ENCODE assay signal across 9 cellular contexts in genomic region chr11:122843281-122844150, GRCh38. TPM values are rescaled to one million over a fixed set of nuclear protein-coding genes. Genes with fewer than 3 reads are reported as not detected.
DNase-seq lines count a peak whose midpoint lies in the region; ATAC-seq and TF ChIP-seq lines count a peak whose summit lies in the region.
"Had no signal": no experiment of that assay in that cellular context is flagged by ENCODE, and none has a peak within 500 bp of the region (broad histone marks: within the 10 kb centered on the region; RNA-seq: fewer than 3 reads in every experiment).

No MANE protein-coding gene starts in this region.

- H3K9me3 ChIP-seq in Karpas-422 (ENCODE audit: low read length) (no peaks in the 10 kb centered on the region), trophoblast cell (ENCODE audit: insufficient read depth, low read depth, low read length) (no peaks in the 10 kb centered on the region)

- H2BK120ac ChIP-seq in trophoblast cell (ENCODE audit: insufficient read depth, low read length, poor library complexity): no peak overlapping the region

- TF ChIP-seq CTCF in Calu3 (IDR thresholded peaks at IDR 0.05; ENCODE audit: unreplicated experiment): no peak
- no peak for TF ChIP-seq CTCF in endothelial cell (IDR thresholded peaks at IDR 0.05; ENCODE audit: unreplicated experiment)

- H3K14ac ChIP-seq in trophoblast cell (ENCODE audit: low read length): no peak overlapping the region

- H4K8ac ChIP-seq in trophoblast cell (ENCODE audit: low read depth, low read length): no peak overlapping the region

- H2AK5ac ChIP-seq in trophoblast cell (ENCODE audit: low read length): no peak overlapping the region

- H3K36me3 ChIP-seq in Karpas-422 (ENCODE audit: insufficient read depth, low read length): no peaks in the 10 kb centered on the region
- no peaks in the 10 kb centered on the region for H3K36me3 ChIP-seq in trophoblast cell (ENCODE audit: control insufficient read depth in 1 of 2, insufficient read depth in 2 of 2, low read length in 2 of 2)

- H3K4me3 ChIP-seq in Karpas-422 (ENCODE audit: low read length) (no peak overlapping the region), trophoblast cell (ENCODE audit: low read depth, low read length) (no peak overlapping the region)

- H3K27ac ChIP-seq in Karpas-422 (ENCODE audit: low read length) (no peak overlapping the region), trophoblast cell (ENCODE audit: low read depth, low read length) (no peak overlapping the region)

- H4K12ac ChIP-seq in trophoblast cell (ENCODE audit: low read depth, low read length): no peak overlapping the region

- H3K4me2 ChIP-seq in Karpas-422 (ENCODE audit: low read depth, low read length, poor library complexity, severe bottlenecking): no peak overlapping the region
- H3K4me2 ChIP-seq in trophoblast cell (ENCODE audit: low read length): no peak overlapping the region

- no peaks in the 10 kb centered on the region for H3K9me3 Mint-ChIP-seq in Calu3 (ENCODE audit: low read depth, unreplicated experiment)
- peaks cover 0 to 14% of the 10 kb centered on the region in 2 donors for H3K9me3 Mint-ChIP-seq in activated naive CD4-positive, alpha-beta T cell treated with anti-CD3 and anti-CD28 coated beads, Interleukin-2, amount 50 U/mL, for 72 hours
- no peaks in the 10 kb centered on the region for H3K9me3 Mint-ChIP-seq in endothelial cell (ENCODE audit: unreplicated experiment)

- H2BK5ac ChIP-seq in trophoblast cell (ENCODE audit: low read depth, low read length, poor library complexity): no peak overlapping the region

- no peaks in the 10 kb centered on the region for H3K36me3 Mint-ChIP-seq in Calu3 (ENCODE audit: insufficient read depth, unreplicated experiment)
- H3K36me3 Mint-ChIP-seq in activated naive CD4-positive, alpha-beta T cell treated with anti-CD3 and anti-CD28 coated beads, Interleukin-2, amount 50 U/mL, for 72 hours: peaks cover 10 to 23% of the 10 kb centered on the region in 2 donors
- H3K36me3 Mint-ChIP-seq in endothelial cell (ENCODE audit: low read depth, unreplicated experiment): no peaks in the 10 kb centered on the region

- no peaks in the 10 kb centered on the region for H3K79me1 ChIP-seq in trophoblast cell (ENCODE audit: low read length)

- H3K27me3 Mint-ChIP-seq in Calu3 (ENCODE audit: unreplicated experiment): no peaks in the 10 kb centered on the region
- H3K27me3 Mint-ChIP-seq in endothelial cell (ENCODE audit: unreplicated experiment): no peaks in the 10 kb centered on the region

- no TSS peak for BruUV-seq in Calu3 (replicated peaks; lab: Mats Ljungman, UMichigan)

- CTCF ChIA-PET in Calu3 (lab: Charles Lee): no interaction called here

- H3K79me2 ChIP-seq in Karpas-422 (ENCODE audit: low read length): no peaks in the 10 kb centered on the region
- H3K79me2 ChIP-seq in trophoblast cell (ENCODE audit: control insufficient read depth, insufficient read depth, low read length, poor library complexity): no peaks in the 10 kb centered on the region

- peaks cover 9% of the 10 kb centered on the region for H3K4me1 ChIP-seq in Karpas-422 (ENCODE audit: low read length)
- no peaks in the 10 kb centered on the region for H3K4me1 ChIP-seq in trophoblast cell (ENCODE audit: control insufficient read depth in 1 of 2, insufficient read depth in 2 of 2, low read length in 2 of 2)

- DNase-seq in Calu3: peak; percentile 8
- DNase-seq in Karpas-422: peak; percentile 51
- DNase-seq in activated naive CD4-positive, alpha-beta T cell treated with anti-CD3 and anti-CD28 coated beads, Interleukin-2, amount 50 U/mL, for 72 hours (ENCODE audit: low spot score in 2 of 2): peak in 1 of 2 donors; percentile 22
- DNase-seq in endothelial cell (ENCODE audit: low spot score): no peak
- no peak for DNase-seq in middle frontal gyrus (ENCODE audit: extremely low spot score, low spot score)
- DNase-seq in trophoblast cell: no peak
- no peak for DNase-seq in NCI-H1105 (lab: John Stamatoyannopoulos, UW)

- no peak overlapping the region for H2BK12ac ChIP-seq in trophoblast cell (ENCODE audit: low read length)

- no peak overlapping the region for H3K4ac ChIP-seq in trophoblast cell (ENCODE audit: low read depth, low read length)

- no peak overlapping the region for H2AFZ ChIP-seq in Karpas-422 (ENCODE audit: low read length)
- no peak overlapping the region for H2AFZ ChIP-seq in trophoblast cell (ENCODE audit: insufficient read depth, low read length, poor library complexity)

- intact Hi-C loops in Calu3 (cut with micrococcal nuclease; ENCODE audit: unreplicated experiment): no loop called here

- H3K9me2 ChIP-seq in Karpas-422 (replicated peaks; ENCODE audit: insufficient read depth, low read length): no peaks in the 10 kb centered on the region

- no peak overlapping the region for H3K18ac ChIP-seq in trophoblast cell (ENCODE audit: low read length)

- H3K4me1 Mint-ChIP-seq in Calu3 (ENCODE audit: low read depth, unreplicated experiment) (peaks cover 11% of the 10 kb centered on the region), endothelial cell (ENCODE audit: unreplicated experiment) (peaks cover 3% of the 10 kb centered on the region)

- no CpG with 5 or more reads among the region's 10 CpGs for WGBS in trophoblast cell (ENCODE audit: extremely low coverage, insufficient coverage, insufficient read length)

- no peak overlapping the region for H3K4me3 Mint-ChIP-seq in Calu3 (ENCODE audit: low read depth, unreplicated experiment)
- no peak overlapping the region for H3K4me3 Mint-ChIP-seq in endothelial cell (ENCODE audit: unreplicated experiment)

- peak; percentile 74 for ATAC-seq in GM19467 (IDR thresholded peaks at IDR 0.05; ENCODE audit: unreplicated experiment)
- peak; percentile 83 to 93 for ATAC-seq in activated naive CD4-positive, alpha-beta T cell treated with anti-CD3 and anti-CD28 coated beads, Interleukin-2, amount 50 U/mL, for 72 hours

- H3K27me3 ChIP-seq in Karpas-422 (ENCODE audit: low read length) (no peaks in the 10 kb centered on the region), trophoblast cell (ENCODE audit: insufficient read depth, low read length) (no peaks in the 10 kb centered on the region)

- no peak overlapping the region for H3K9ac ChIP-seq in Karpas-422 (ENCODE audit: low read length)
- H3K9ac ChIP-seq in trophoblast cell (ENCODE audit: low read length): no peak overlapping the region

- no peaks in the 10 kb centered on the region for H4K20me1 ChIP-seq in Karpas-422 (ENCODE audit: insufficient read depth, low read depth, low read length)

- H3K27ac Mint-ChIP-seq in Calu3 (ENCODE audit: unreplicated experiment) (no peak overlapping the region), endothelial cell (ENCODE audit: unreplicated experiment) (no peak overlapping the region)
- H3K27ac Mint-ChIP-seq in activated naive CD4-positive, alpha-beta T cell treated with anti-CD3 and anti-CD28 coated beads, Interleukin-2, amount 50 U/mL, for 72 hours: peak overlapping the region; percentile 47 to 86

- H3K23ac ChIP-seq in trophoblast cell (ENCODE audit: low read length): no peak overlapping the region

- no peak overlapping the region for H4K91ac ChIP-seq in trophoblast cell (ENCODE audit: low read depth, low read length)

RNA-seq across cellular contexts. Expression of gene CRTAM, which starts 5.2 kb away (rescaled TPM):
- total RNA-seq in Calu3 (2022) (not detected in 2 replicates), endothelial cell (ENCODE audit: unreplicated experiment) (not detected)
- not detected in 2 replicates for total RNA-seq in Karpas-422 (2014; rRNA removed; shearing (Covaris generic); ENCODE audit: low replicate concordance)
- under 1 TPM; 0.43 to 0.56 TPM for total RNA-seq in activated naive CD4-positive, alpha-beta T cell treated with anti-CD3 and anti-CD28 coated beads, Interleukin-2, amount 50 U/mL, for 72 hours
- polyA plus RNA-seq in trophoblast cell (2013): 0.03 and 0.04 TPM in 2 replicates
- total RNA-seq: glomerular endothelial cell had no signal

RNA-seq across cellular contexts. Expression of gene JHY, which starts 39.0 kb away (rescaled TPM):
- 2.7 and 3.5 TPM in 2 replicates for total RNA-seq in Calu3 (2022)
- not detected in 2 replicates for total RNA-seq in Karpas-422 (2014; rRNA removed; shearing (Covaris generic); ENCODE audit: low replicate concordance)
- total RNA-seq in activated naive CD4-positive, alpha-beta T cell treated with anti-CD3 and anti-CD28 coated beads, Interleukin-2, amount 50 U/mL, for 72 hours: 1 to 10 TPM; 1.5 to 2.2 TPM
- total RNA-seq in endothelial cell (ENCODE audit: unreplicated experiment): 2.8 TPM
- polyA plus RNA-seq in trophoblast cell (2013): 3.2 and 3.3 TPM in 2 replicates

Comparison
In these comparisons a context has a peak if more than half of its experiments do, and no peak if none do; other contexts are left out.
1. DNase-seq: peak in Calu3 (single experiment) and Karpas-422 (single experiment); none in endothelial cell (single experiment), middle frontal gyrus (single experiment), trophoblast cell (0 of 2) and NCI-H1105 (single experiment).
2. H3K27ac Mint-ChIP-seq: peak in activated naive CD4-positive, alpha-beta T cell treated with anti-CD3 and anti-CD28 coated beads, Interleukin-2, amount 50 U/mL, for 72 hours (2 of 2); none in Calu3 (single experiment) and endothelial cell (single experiment).